Comparison of ENCODE assay signal across 4 cellular contexts in genomic region chr12:118011961-118012360, GRCh38. TPM values are rescaled to one million over a fixed set of nuclear protein-coding genes. Genes with fewer than 3 reads are reported as not detected.
"Had no signal": no experiment of that assay in that cellular context is flagged by ENCODE, and none has a peak within 500 bp of the region (broad histone marks: within the 10 kb centered on the region; RNA-seq: fewer than 3 reads in every experiment).

No MANE protein-coding gene starts in this region.

- ATAC-seq: GM12878 had no signal

- DNase-seq: GDM1, GF-D8 had no signal

- H3K4me3 ChIP-seq: GM12878 had no signal

RNA-seq across cellular contexts. Expression of gene KSR2, which starts 43.2 kb away (rescaled TPM):
- total RNA-seq: G401 had no signal
